23 cellular contexts compared by ENCODE assay signal in the genomic region with DNA sequence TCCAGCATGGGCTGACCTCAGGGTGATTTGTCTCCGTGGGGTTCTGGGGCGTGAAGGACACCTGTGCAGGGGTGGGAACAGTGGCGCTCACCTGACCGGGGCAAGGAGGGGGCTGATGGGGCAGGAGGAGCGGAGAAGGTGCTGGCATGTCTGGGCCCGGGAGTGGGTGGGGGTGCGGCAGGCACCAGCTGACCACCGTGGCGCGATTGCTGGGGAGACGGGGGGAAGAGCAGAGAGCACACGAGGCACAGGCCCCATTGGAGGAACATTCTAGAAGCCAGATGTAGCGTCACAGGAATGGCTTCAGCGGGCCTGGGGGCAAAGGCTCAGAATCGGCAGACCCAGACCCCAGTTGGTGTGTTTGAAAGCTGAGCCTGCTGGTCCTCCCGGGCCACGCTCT.
"Had no signal": no experiment of that assay in that cellular context is flagged by ENCODE, and none has a peak within 500 bp of the region (broad histone marks: within the 10 kb centered on the region; RNA-seq: fewer than 3 reads in every experiment).

No MANE protein-coding gene starts in this region.

- H2AFZ ChIP-seq: hepatocyte, parathyroid adenoma had no signal

- H3K9ac ChIP-seq: parathyroid adenoma had no signal

- H3K36me3 ChIP-seq: heart left ventricle, lower lobe of right lung, neutrophil, right atrium auricular region, stomach, upper lobe of left lung had no signal

- H3K27ac ChIP-seq: coronary artery, hepatocyte, lower lobe of right lung, neutrophil, parathyroid adenoma, right atrium auricular region, testis, tibial artery, upper lobe of left lung had no signal

- H3K4me2 ChIP-seq: hepatocyte had no signal

- ATAC-seq: heart left ventricle; left colon; left ventricle myocardium superior; lower lobe of right lung; natural killer cell; sciatic nerve; stimulated activated effector memory CD8-positive, alpha-beta T cell treated with anti-CD3 and anti-CD28 coated beads, Interleukin-12 subunit alpha, Interleukin-12 subunit beta, amount 100 ng/mL, for 72 hours had no signal

- H3K4me3 ChIP-seq: coronary artery, heart left ventricle, hepatocyte, lower lobe of right lung, right atrium auricular region, stomach, testis, tibial artery, upper lobe of left lung had no signal

- H3K9me3 ChIP-seq: heart left ventricle, lower lobe of right lung, neutrophil, right atrium auricular region, stomach, testis, tibial artery, upper lobe of left lung had no signal

- H3K27me3 ChIP-seq: hepatocyte, right atrium auricular region, testis had no signal

- DNase-seq: dermis blood vessel endothelial cell; effector memory CD4-positive, alpha-beta T cell; erythroblast; heart left ventricle; left colon; left ventricle myocardium superior; lower lobe of right lung; natural killer cell; stimulated activated CD4-positive, alpha-beta T cell treated with anti-CD3 and anti-CD28 coated beads, Interleukin-2, amount 100 ng/mL, for 24 hours; stimulated activated CD4-positive, alpha-beta T cell treated with anti-CD3 and anti-CD28 coated beads, Interleukin-4, amount 100 ng/mL, for 24 hours; stimulated activated naive CD4-positive, alpha-beta T cell treated with Interleukin-2 at 50 U/mL for 16 hours; stomach; substantia nigra; testis; tibial artery had no signal
